In the genomic region with DNA sequence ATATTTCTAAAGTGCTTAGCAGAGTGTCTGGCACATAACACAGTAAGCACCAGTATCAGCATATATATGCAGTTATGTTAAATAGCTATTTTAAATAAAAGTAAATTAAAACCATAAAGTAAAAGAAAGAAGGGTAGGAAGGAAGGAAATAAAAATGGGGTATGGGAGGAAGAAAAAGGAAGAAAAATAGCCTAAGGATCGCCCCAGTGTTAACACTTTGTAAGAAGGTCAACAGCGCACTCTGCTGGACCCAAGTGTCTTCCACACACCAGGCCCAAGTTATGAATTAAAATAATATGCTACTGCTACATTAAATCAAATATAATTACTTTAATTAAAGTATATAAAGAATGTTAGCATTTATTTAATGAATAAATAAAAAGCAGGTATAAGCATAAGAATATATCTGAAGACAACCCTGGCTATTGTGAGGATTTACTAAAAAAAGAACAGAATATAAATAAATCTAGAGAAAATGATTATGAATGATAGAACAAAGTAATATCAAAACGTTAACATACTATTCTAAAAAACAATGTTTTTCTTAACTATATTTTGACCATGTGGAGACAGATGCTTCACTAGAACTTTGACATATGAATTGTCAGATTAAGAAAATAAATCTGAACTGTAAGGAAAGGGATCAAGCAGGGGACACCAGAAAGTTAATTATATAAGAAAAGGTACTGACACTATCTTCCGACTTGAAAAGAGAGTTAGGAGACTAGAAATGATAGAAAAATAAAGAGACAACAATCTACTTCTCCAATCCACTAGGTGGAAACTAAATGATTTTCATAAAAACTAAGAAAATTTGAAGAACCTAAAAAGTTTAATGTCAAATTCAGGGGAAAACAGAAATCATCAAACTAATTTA, we compare ENCODE assay signal across 8 cellular contexts. TPM values are rescaled to one million over a fixed set of nuclear protein-coding genes. Genes with fewer than 3 reads are reported as not detected.
DNase-seq lines count a peak whose midpoint lies in the region; ATAC-seq and TF ChIP-seq lines count a peak whose summit lies in the region.

No MANE protein-coding gene starts in this region.

- TF ChIP-seq RAD21 in SK-N-SH (IDR thresholded peaks at IDR 0.05; ENCODE audit: low read length): peak; percentile 97

- H3K36me3 ChIP-seq in GM06990 (ENCODE audit: control insufficient read depth, insufficient read depth, low read length): no peaks in the 10 kb centered on the region
- H3K36me3 ChIP-seq in MG63: peaks cover 22% of the 10 kb centered on the region
- peaks cover 0 to 9% of the 10 kb centered on the region in 2 experiments for H3K36me3 ChIP-seq in SK-N-SH (replicated peaks in 1 of 2; ENCODE audit: control insufficient read depth in 1 of 2, insufficient read depth in 2 of 2, low read length in 1 of 2)
- no peaks in the 10 kb centered on the region for H3K36me3 ChIP-seq in iPS DF 6.9 (ENCODE audit: control insufficient read depth, insufficient read depth, low read length)

- H3K27me3 ChIP-seq in GM06990 (replicated peaks; ENCODE audit: control insufficient read depth, insufficient read depth, low read length): no peaks in the 10 kb centered on the region
- no peaks in the 10 kb centered on the region for H3K27me3 ChIP-seq in MG63
- H3K27me3 ChIP-seq in SK-N-SH (ENCODE audit: insufficient read depth): no peaks in the 10 kb centered on the region
- no peaks in the 10 kb centered on the region for H3K27me3 ChIP-seq in iPS DF 6.9 (ENCODE audit: control insufficient read depth, insufficient read depth, low read length)

- H3K9me3 Mint-ChIP-seq in stimulated activated memory B cell treated with anti-CD40 and anti-IgM and Interleukin-4, amounts not matched to agents 10 μg/mL and 1 μg/mL and 100 μg/mL, for 72 hours: no peaks in the 10 kb centered on the region

- H3K4me3 ChIP-seq in GM06990 (replicated peaks; ENCODE audit: low read depth, low read length): no peak overlapping the region
- no peak overlapping the region for H3K4me3 ChIP-seq in MG63
- no peak overlapping the region for H3K4me3 ChIP-seq in SK-N-SH (ENCODE audit: low read depth in 2 of 2, low read length in 1 of 2)
- no peak overlapping the region for H3K4me3 ChIP-seq in iPS DF 6.9 (ENCODE audit: low read length)

- no peak for DNase-seq in GM06990 (ENCODE audit: extremely low read depth, insufficient read length)
- peak; percentile 47 for DNase-seq in MG63
- DNase-seq in SK-N-SH: peak; percentile 59
- DNase-seq in astrocyte of the hippocampus (ENCODE audit: low read depth, low spot score): peak; percentile 78
- DNase-seq in iPS DF 6.9 (ENCODE audit: low read depth, low spot score): peak; percentile 27
- DNase-seq in stimulated activated CD4-positive, alpha-beta T cell treated with anti-CD3 and anti-CD28 coated beads, Interleukin-1b, Interleukin-23, amount 100 ng/mL, for 24 hours (ENCODE audit: low read depth in 4 of 4, low spot score in 1 of 4): peak; percentile 7 to 36 (median 10)
- no peak for DNase-seq in OCI-M2 (lab: John Stamatoyannopoulos, UW; ENCODE audit: unreplicated experiment)

- TF ChIP-seq CTCF in GM06990 (IDR thresholded peaks at IDR 0.05; ENCODE audit: insufficient read depth, low read length, poor library complexity, severe bottlenecking) (peak; percentile 80), SK-N-SH (IDR thresholded peaks at IDR 0.05) (peak; percentile 95)

- H3K9me3 ChIP-seq in MG63 (no peaks in the 10 kb centered on the region), SK-N-SH (no peaks in the 10 kb centered on the region), iPS DF 6.9 (ENCODE audit: control insufficient read depth, insufficient read depth, low read length) (no peaks in the 10 kb centered on the region)

- H3K4me1 ChIP-seq in SK-N-SH (ENCODE audit: control insufficient read depth in 1 of 2, insufficient read depth in 2 of 2, low read depth in 1 of 2, low read length in 1 of 2): peaks cover 0 to 3% of the 10 kb centered on the region in 2 experiments; a peak in 2 of 4 replicates
- no peaks in the 10 kb centered on the region for H3K4me1 ChIP-seq in iPS DF 6.9 (ENCODE audit: control insufficient read depth, insufficient read depth, low read length)

- no peaks in the 10 kb centered on the region for H3K9me2 ChIP-seq in SK-N-SH

- TF ChIP-seq EP300 in SK-N-SH (IDR thresholded peaks at IDR 0.05; ENCODE audit: borderline replicate concordance in 1 of 2, low read depth in 1 of 2, low read length in 1 of 2): no peak

- H3K27me3 Mint-ChIP-seq in stimulated activated memory B cell treated with anti-CD40 and anti-IgM and Interleukin-4, amounts not matched to agents 10 μg/mL and 1 μg/mL and 100 μg/mL, for 72 hours: no peaks in the 10 kb centered on the region

- no peak overlapping the region for H3K4me2 ChIP-seq in SK-N-SH

- no peaks in the 10 kb centered on the region for H3K36me3 Mint-ChIP-seq in stimulated activated memory B cell treated with anti-CD40 and anti-IgM and Interleukin-4, amounts not matched to agents 10 μg/mL and 1 μg/mL and 100 μg/mL, for 72 hours

- no peak for ATAC-seq in stimulated activated memory B cell treated with anti-CD40 and anti-IgM and Interleukin-4, amounts not matched to agents 10 μg/mL and 1 μg/mL and 100 μg/mL, for 72 hours

- H3K4me3 Mint-ChIP-seq in stimulated activated memory B cell treated with anti-CD40 and anti-IgM and Interleukin-4, amounts not matched to agents 10 μg/mL and 1 μg/mL and 100 μg/mL, for 72 hours: no peak overlapping the region

- no peaks in the 10 kb centered on the region for H4K20me1 ChIP-seq in SK-N-SH (ENCODE audit: insufficient read depth)

- peaks cover 11% of the 10 kb centered on the region for H3F3A ChIP-seq in SK-N-SH (replicated peaks; ENCODE audit: insufficient read depth)

- no peak overlapping the region for H3K27ac Mint-ChIP-seq in stimulated activated memory B cell treated with anti-CD40 and anti-IgM and Interleukin-4, amounts not matched to agents 10 μg/mL and 1 μg/mL and 100 μg/mL, for 72 hours

- H3K27ac ChIP-seq in SK-N-SH (ENCODE audit: low read depth in 2 of 2, low read length in 1 of 2) (no peak overlapping the region; a peak in 1 of 4 replicates), iPS DF 6.9 (ENCODE audit: low read length) (no peak overlapping the region)

- no peak overlapping the region for H3K9ac ChIP-seq in SK-N-SH

- H3K79me2 ChIP-seq in SK-N-SH (ENCODE audit: insufficient read depth): peaks cover 7% of the 10 kb centered on the region; the same call in 1 of the 2 replicates

- no peaks in the 10 kb centered on the region for H3K4me1 Mint-ChIP-seq in stimulated activated memory B cell treated with anti-CD40 and anti-IgM and Interleukin-4, amounts not matched to agents 10 μg/mL and 1 μg/mL and 100 μg/mL, for 72 hours

- WGBS in SK-N-SH (ENCODE audit: low lambda C conversion rate): 51% methylated on average over 4 of the region's 4 CpGs
- no CpG with 5 or more reads among the region's 4 CpGs for WGBS in iPS DF 6.9 (ENCODE audit: insufficient coverage, insufficient read length)

- POLR2A ChIA-PET in SK-N-SH (lab: Yijun Ruan, JAX): no interaction called here

- CTCF ChIA-PET in SK-N-SH (lab: Yijun Ruan, JAX): interaction anchor here (0.6 to 2.0 kb wide), 67 partner anchors 8 to 1398 kb away, joined by 3 to 27 read pairs (median 4); a partner anchor contains a TSS

- no peak overlapping the region for H2AFZ ChIP-seq in SK-N-SH (ENCODE audit: low read depth)

TF ChIP-seq in SK-N-SH, 30 proteins besides CTCF, POLR2A, EP300 and RAD21 (continues in another document):
- peak; percentile 92 for TF ChIP-seq SMC3 (IDR thresholded peaks at IDR 0.05; ENCODE audit: low read depth, low read length)
- TF ChIP-seq FOXJ3 (CRISPR knock-in tag; IDR thresholded peaks at IDR 0.05): no peak
- TF ChIP-seq RCOR1 (IDR thresholded peaks at IDR 0.05; ENCODE audit: low read length): no peak
- TF ChIP-seq RXRA (IDR thresholded peaks at IDR 0.05; ENCODE audit: borderline replicate concordance, low read depth): 0 out of 2 replicates have a peak, but pooled peaks have one; percentile 17
- TF ChIP-seq SIN3A (IDR thresholded peaks at IDR 0.05; ENCODE audit: borderline replicate concordance, low read depth, low read length): no peak
- no peak for TF ChIP-seq YY1 (IDR thresholded peaks at IDR 0.05; ENCODE audit: low read depth)
- no peak for TF ChIP-seq CHD2 (IDR thresholded peaks at IDR 0.05; ENCODE audit: low read length, partially characterized antibody)
- TF ChIP-seq, protein P1, sequence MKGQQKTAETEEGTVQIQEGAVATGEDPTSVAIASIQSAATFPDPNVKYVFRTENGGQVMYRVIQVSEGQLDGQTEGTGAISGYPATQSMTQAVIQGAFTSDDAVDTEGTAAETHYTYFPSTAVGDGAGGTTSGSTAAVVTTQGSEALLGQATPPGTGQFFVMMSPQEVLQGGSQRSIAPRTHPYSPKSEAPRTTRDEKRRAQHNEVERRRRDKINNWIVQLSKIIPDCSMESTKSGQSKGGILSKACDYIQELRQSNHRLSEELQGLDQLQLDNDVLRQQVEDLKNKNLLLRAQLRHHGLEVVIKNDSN (IDR thresholded peaks at IDR 0.05; ENCODE audit: borderline replicate concordance, low read depth): no peak
- TF ChIP-seq NRF1 (IDR thresholded peaks at IDR 0.05; ENCODE audit: low read depth, low read length): 0 out of 2 replicates have a peak, but pooled peaks have one; percentile 1
- no peak for TF ChIP-seq RFX5 (IDR thresholded peaks at IDR 0.05; ENCODE audit: low read length)

RNA-seq across cellular contexts. Expression of a gene that starts 25.9 kb away (rescaled TPM):
- 5.5 and 11.7 TPM in 2 replicates for total RNA-seq in MG63 (2014; rRNA removed; shearing (Covaris generic); ENCODE audit: low replicate concordance)
- polyA plus RNA-seq in SK-N-SH (2012; rRNA removed): 2.0 and 2.2 TPM in 2 replicates
- polyA plus RNA-seq in SK-N-SH (2012; cell fraction: cytosol; rRNA removed): 2.5 TPM in 2 replicates
- 1.9 and 4.7 TPM in 2 replicates for polyA plus RNA-seq in SK-N-SH (2012; cell fraction: nucleus; rRNA removed)

Comparison
In these comparisons a context has a peak if more than half of its experiments do, and no peak if none do; other contexts are left out.
1. DNase-seq: peak in MG63 (single experiment), SK-N-SH (single experiment), astrocyte of the hippocampus (single experiment), iPS DF 6.9 (single experiment) and stimulated activated CD4-positive, alpha-beta T cell treated with anti-CD3 and anti-CD28 coated beads, Interleukin-1b, Interleukin-23, amount 100 ng/mL, for 24 hours (4 of 4); none in GM06990 (single experiment) and OCI-M2 (single experiment).